In genomic region chr3:184117649-184118048, GRCh38 we compare ENCODE assay signal across 1 cellular context.
TF ChIP-seq lines count a peak whose summit lies in the region.

No MANE protein-coding gene starts in this region.

TF ChIP-seq in HCT116, 20 proteins besides CTCF, POLR2A, EP300 and RAD21 (continued from another document):
- TF ChIP-seq CEBPB (IDR thresholded peaks at IDR 0.05; ENCODE audit: low read depth) (no peak), EGR1 (IDR thresholded peaks at IDR 0.05; ENCODE audit: low read depth) (no peak)
